ENCODE assay signal across 1 cellular context in genomic region chr21:44804762-44805161, GRCh38.
TF ChIP-seq lines count a peak whose summit lies in the region.

No MANE protein-coding gene starts in this region.

TF ChIP-seq in HCT116, 20 proteins besides CTCF, POLR2A, EP300 and RAD21:
- TF ChIP-seq REST (IDR thresholded peaks at IDR 0.05; ENCODE audit: low read depth) (no peak), ELF1 (IDR thresholded peaks at IDR 0.05; ENCODE audit: borderline replicate concordance, low read depth) (no peak), CBX3 (IDR thresholded peaks at IDR 0.05; ENCODE audit: low read depth) (no peak), POLR2AphosphoS5 (IDR thresholded peaks at IDR 0.05; ENCODE audit: low read depth, low read length) (0 out of 2 replicates have a peak, but pooled peaks have one; percentile 4)
